Comparison of ENCODE assay signal across 1 cellular context in the genomic region with DNA sequence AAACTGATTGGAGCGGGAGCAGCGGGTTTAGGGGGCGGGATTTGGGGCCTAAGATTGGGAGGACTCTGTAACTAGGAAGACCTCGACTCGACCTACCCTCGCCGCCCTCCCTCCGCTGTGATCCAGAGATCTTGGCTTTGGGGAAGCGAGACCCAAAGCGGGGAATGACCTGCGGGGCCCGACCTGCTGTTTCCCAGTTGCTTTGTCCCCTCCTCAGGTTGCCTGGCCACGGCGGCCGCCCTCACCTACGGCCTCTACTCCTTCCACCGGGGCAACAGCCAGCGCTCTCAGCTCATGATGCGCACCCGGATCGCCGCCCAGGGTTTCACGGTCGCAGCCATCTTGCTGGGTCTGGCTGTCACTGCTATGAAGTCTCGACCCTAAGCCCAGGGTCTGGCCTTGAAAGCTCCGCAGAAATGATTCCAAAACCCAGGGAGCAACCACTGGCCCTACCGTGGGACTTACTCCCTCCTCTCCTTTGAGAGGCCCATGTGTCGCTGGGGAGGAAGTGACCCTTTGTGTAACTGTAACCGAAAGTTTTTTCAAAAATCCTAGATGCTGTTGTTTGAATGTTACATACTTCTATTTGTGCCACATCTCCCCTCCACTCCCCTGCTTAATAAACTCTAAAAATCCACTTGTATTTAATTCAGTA.
TF ChIP-seq lines count a peak whose summit lies in the region.

No MANE protein-coding gene starts in this region.

TF ChIP-seq in K562, 482 proteins besides CTCF, POLR2A, EP300 and RAD21 (continued from another document and continues in another):
- TF ChIP-seq, protein P1, sequence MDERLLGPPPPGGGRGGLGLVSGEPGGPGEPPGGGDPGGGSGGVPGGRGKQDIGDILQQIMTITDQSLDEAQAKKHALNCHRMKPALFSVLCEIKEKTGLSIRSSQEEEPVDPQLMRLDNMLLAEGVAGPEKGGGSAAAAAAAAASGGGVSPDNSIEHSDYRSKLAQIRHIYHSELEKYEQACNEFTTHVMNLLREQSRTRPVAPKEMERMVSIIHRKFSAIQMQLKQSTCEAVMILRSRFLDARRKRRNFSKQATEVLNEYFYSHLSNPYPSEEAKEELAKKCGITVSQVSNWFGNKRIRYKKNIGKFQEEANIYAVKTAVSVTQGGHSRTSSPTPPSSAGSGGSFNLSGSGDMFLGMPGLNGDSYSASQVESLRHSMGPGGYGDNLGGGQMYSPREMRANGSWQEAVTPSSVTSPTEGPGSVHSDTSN (CRISPR knock-in tag; IDR thresholded peaks at IDR 0.05; ENCODE audit: low read depth) = no peak
- TF ChIP-seq, protein P1 (tag; conservative IDR thresholded peaks at IDR 0.05; ENCODE audit: low read depth) = no peak
- TF ChIP-seq, protein P2, sequence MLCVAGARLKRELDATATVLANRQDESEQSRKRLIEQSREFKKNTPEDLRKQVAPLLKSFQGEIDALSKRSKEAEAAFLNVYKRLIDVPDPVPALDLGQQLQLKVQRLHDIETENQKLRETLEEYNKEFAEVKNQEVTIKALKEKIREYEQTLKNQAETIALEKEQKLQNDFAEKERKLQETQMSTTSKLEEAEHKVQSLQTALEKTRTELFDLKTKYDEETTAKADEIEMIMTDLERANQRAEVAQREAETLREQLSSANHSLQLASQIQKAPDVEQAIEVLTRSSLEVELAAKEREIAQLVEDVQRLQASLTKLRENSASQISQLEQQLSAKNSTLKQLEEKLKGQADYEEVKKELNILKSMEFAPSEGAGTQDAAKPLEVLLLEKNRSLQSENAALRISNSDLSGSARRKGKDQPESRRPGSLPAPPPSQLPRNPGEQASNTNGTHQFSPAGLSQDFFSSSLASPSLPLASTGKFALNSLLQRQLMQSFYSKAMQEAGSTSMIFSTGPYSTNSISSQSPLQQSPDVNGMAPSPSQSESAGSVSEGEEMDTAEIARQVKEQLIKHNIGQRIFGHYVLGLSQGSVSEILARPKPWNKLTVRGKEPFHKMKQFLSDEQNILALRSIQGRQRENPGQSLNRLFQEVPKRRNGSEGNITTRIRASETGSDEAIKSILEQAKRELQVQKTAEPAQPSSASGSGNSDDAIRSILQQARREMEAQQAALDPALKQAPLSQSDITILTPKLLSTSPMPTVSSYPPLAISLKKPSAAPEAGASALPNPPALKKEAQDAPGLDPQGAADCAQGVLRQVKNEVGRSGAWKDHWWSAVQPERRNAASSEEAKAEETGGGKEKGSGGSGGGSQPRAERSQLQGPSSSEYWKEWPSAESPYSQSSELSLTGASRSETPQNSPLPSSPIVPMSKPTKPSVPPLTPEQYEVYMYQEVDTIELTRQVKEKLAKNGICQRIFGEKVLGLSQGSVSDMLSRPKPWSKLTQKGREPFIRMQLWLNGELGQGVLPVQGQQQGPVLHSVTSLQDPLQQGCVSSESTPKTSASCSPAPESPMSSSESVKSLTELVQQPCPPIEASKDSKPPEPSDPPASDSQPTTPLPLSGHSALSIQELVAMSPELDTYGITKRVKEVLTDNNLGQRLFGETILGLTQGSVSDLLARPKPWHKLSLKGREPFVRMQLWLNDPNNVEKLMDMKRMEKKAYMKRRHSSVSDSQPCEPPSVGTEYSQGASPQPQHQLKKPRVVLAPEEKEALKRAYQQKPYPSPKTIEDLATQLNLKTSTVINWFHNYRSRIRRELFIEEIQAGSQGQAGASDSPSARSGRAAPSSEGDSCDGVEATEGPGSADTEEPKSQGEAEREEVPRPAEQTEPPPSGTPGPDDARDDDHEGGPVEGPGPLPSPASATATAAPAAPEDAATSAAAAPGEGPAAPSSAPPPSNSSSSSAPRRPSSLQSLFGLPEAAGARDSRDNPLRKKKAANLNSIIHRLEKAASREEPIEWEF (CRISPR knock-in tag; IDR thresholded peaks at IDR 0.05) = no peak
- TF ChIP-seq GATAD2B (IDR thresholded peaks at IDR 0.05; ENCODE audit: borderline replicate concordance) (no peak), NFE2L1 (tag; IDR thresholded peaks at IDR 0.05; ENCODE audit: borderline replicate concordance, low read depth) (no peak), ETS2 (tag; IDR thresholded peaks at IDR 0.05; ENCODE audit: borderline replicate concordance, poor library complexity, severe bottlenecking) (no peak), ELF1 (tag; IDR thresholded peaks at IDR 0.05) (no peak; the same call in 1 of the 2 replicates), GTF2E2 (tag; IDR thresholded peaks at IDR 0.05) (no peak), HMGN3 (IDR thresholded peaks at IDR 0.05; ENCODE audit: borderline replicate concordance, extremely low read depth, insufficient read length, low read depth, low read length) (no peak), HIVEP1 (CRISPR knock-in tag; IDR thresholded peaks at IDR 0.05) (no peak), RBM39 (optimal IDR thresholded peaks at IDR 0.05; ENCODE audit: low read depth, low read length) (no peak), ZNF311 (CRISPR knock-in tag; IDR thresholded peaks at IDR 0.05) (no peak), FOXJ3 (CRISPR knock-in tag; IDR thresholded peaks at IDR 0.05) (no peak), TSC22D4 (tag; IDR thresholded peaks at IDR 0.05) (no peak), MECOM (CRISPR knock-in tag; IDR thresholded peaks at IDR 0.05) (no peak), MITF (IDR thresholded peaks at IDR 0.05) (no peak), SETDB1 (IDR thresholded peaks at IDR 0.05; ENCODE audit: low read length) (no peak), SPI1 (IDR thresholded peaks at IDR 0.05; ENCODE audit: borderline replicate concordance, low read depth, low read length) (peak; percentile 70; the same call in 1 of the 2 replicates), ATF6 (CRISPR knock-in tag; IDR thresholded peaks at IDR 0.05) (no peak), E2F4 (CRISPR knock-in tag; IDR thresholded peaks at IDR 0.05; ENCODE audit: low read depth) (no peak), FOXK1 (CRISPR knock-in tag; IDR thresholded peaks at IDR 0.05; ENCODE audit: borderline replicate concordance) (no peak), REST (CRISPR knock-in tag; IDR thresholded peaks at IDR 0.05; ENCODE audit: low read depth) (peak; percentile 75; the same call in 1 of the 2 replicates), MAZ (CRISPR knock-in tag; conservative IDR thresholded peaks at IDR 0.05 in 1 of 2, IDR thresholded peaks at IDR 0.05 in 1 of 2) (peak; percentile 5 to 10; a peak in 1 of 4 replicates), HNRNPH1 (optimal IDR thresholded peaks at IDR 0.05; ENCODE audit: low read depth, low read length) (no peak), E2F6 (IDR thresholded peaks at IDR 0.05; ENCODE audit: borderline replicate concordance in 1 of 2, extremely low read depth in 1 of 2, insufficient read depth in 1 of 2, insufficient read length in 1 of 2, low read depth in 1 of 2, low read length in 1 of 2, poor library complexity in 1 of 2, severe bottlenecking in 1 of 2) (peak in 1 of 2 experiments; percentile 58), PCBP1 (IDR thresholded peaks at IDR 0.05; ENCODE audit: low read depth, low read length, poor library complexity, severe bottlenecking) (no peak), FOXA1 (IDR thresholded peaks at IDR 0.05; ENCODE audit: borderline replicate concordance) (no peak), ZSCAN29 (IDR thresholded peaks at IDR 0.05) (no peak; the same call in 1 of the 2 replicates), STAG1 (CRISPR knock-in tag; IDR thresholded peaks at IDR 0.05; ENCODE audit: borderline replicate concordance) (no peak)
- TF ChIP-seq, protein P3, sequence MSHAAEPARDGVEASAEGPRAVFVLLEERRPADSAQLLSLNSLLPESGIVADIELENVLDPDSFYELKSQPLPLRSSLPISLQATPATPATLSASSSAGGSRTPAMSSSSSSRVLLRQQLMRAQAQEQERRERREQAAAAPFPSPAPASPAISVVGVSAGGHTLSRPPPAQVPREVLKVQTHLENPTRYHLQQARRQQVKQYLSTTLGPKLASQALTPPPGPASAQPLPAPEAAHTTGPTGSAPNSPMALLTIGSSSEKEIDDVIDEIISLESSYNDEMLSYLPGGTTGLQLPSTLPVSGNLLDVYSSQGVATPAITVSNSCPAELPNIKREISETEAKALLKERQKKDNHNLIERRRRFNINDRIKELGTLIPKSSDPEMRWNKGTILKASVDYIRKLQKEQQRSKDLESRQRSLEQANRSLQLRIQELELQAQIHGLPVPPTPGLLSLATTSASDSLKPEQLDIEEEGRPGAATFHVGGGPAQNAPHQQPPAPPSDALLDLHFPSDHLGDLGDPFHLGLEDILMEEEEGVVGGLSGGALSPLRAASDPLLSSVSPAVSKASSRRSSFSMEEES (CRISPR knock-in tag; IDR thresholded peaks at IDR 0.05) = no peak
- TF ChIP-seq, protein P4, sequence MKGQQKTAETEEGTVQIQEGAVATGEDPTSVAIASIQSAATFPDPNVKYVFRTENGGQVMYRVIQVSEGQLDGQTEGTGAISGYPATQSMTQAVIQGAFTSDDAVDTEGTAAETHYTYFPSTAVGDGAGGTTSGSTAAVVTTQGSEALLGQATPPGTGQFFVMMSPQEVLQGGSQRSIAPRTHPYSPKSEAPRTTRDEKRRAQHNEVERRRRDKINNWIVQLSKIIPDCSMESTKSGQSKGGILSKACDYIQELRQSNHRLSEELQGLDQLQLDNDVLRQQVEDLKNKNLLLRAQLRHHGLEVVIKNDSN (CRISPR knock-in tag; IDR thresholded peaks at IDR 0.05) = no peak
- TF ChIP-seq, protein P5, sequence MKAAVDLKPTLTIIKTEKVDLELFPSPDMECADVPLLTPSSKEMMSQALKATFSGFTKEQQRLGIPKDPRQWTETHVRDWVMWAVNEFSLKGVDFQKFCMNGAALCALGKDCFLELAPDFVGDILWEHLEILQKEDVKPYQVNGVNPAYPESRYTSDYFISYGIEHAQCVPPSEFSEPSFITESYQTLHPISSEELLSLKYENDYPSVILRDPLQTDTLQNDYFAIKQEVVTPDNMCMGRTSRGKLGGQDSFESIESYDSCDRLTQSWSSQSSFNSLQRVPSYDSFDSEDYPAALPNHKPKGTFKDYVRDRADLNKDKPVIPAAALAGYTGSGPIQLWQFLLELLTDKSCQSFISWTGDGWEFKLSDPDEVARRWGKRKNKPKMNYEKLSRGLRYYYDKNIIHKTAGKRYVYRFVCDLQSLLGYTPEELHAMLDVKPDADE (conservative IDR thresholded peaks at IDR 0.05; ENCODE audit: control insufficient read depth, low read depth, low read length) = peak; percentile 36; the same call in 1 of the 2 replicates
